ENCODE assay signal across 1 cellular context in genomic region chr17:29133146-29133713, GRCh38.
TF ChIP-seq lines count a peak whose summit lies in the region.

No MANE protein-coding gene starts in this region.

TF ChIP-seq in H1, 55 proteins besides CTCF, POLR2A, EP300 and RAD21:
- TF ChIP-seq KDM1A (IDR thresholded peaks at IDR 0.05; ENCODE audit: borderline replicate concordance, low read length) (no peak), ASH2L (IDR thresholded peaks at IDR 0.05; ENCODE audit: low read length) (peak; percentile 47), CREB1 (IDR thresholded peaks at IDR 0.05) (peak; percentile 16; the same call in 1 of the 2 replicates), BCL11A (IDR thresholded peaks at IDR 0.05; ENCODE audit: low read depth in 2 of 2, low read length in 2 of 2) (no peak)
TF ChIP-seq in H1: peak in this region for 2.
